ENCODE assay signal across 1 cellular context in the genomic region with DNA sequence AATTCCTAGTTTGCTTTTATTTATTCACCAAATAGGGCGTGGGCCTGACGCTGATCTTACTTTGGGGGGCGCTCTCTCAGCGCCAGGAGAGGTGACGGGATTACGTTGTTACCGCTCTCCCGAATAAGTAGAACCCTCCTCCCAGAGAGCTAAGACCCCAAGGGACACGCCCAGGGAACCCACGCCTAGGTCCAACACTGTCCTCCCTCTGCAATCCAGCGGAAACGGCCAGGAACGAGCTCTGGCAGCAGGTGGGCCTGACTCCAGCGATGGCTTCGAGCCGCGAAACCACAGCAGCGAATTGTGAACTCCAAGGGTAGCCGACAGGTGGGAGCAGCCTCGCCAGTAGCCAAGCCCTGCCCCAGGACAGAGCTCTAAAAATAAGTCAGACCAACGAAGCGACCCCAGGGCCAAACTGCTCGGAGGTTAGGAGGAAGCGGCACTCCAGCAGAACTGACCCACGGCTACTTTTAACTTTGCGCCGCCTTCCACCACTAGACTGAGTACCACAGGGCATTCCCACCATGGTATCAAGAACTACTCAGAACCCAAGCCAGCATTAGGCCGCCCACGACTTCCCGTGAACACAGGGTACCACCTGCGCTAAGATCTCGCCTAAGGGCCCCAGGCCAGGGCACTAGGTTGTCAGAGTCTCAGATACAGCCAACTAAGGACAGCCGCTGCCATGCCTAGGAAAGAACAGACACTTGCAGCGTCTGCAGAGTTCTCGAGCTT.
A peak's percentile ranks its signal among the peaks of the same experiment; 100 is the strongest.
TF ChIP-seq lines count a peak whose summit lies in the region.

No MANE protein-coding gene starts in this region.

TF ChIP-seq in K562, 482 proteins besides CTCF, POLR2A, EP300 and RAD21 (continued from another document and continues in another):
- TF ChIP-seq, protein P1, sequence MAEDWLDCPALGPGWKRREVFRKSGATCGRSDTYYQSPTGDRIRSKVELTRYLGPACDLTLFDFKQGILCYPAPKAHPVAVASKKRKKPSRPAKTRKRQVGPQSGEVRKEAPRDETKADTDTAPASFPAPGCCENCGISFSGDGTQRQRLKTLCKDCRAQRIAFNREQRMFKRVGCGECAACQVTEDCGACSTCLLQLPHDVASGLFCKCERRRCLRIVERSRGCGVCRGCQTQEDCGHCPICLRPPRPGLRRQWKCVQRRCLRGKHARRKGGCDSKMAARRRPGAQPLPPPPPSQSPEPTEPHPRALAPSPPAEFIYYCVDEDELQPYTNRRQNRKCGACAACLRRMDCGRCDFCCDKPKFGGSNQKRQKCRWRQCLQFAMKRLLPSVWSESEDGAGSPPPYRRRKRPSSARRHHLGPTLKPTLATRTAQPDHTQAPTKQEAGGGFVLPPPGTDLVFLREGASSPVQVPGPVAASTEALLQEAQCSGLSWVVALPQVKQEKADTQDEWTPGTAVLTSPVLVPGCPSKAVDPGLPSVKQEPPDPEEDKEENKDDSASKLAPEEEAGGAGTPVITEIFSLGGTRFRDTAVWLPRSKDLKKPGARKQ (CRISPR knock-in tag; IDR thresholded peaks at IDR 0.05) = no peak
- no peak for TF ChIP-seq SUPT5H (IDR thresholded peaks at IDR 0.05)
- TF ChIP-seq, protein P2, sequence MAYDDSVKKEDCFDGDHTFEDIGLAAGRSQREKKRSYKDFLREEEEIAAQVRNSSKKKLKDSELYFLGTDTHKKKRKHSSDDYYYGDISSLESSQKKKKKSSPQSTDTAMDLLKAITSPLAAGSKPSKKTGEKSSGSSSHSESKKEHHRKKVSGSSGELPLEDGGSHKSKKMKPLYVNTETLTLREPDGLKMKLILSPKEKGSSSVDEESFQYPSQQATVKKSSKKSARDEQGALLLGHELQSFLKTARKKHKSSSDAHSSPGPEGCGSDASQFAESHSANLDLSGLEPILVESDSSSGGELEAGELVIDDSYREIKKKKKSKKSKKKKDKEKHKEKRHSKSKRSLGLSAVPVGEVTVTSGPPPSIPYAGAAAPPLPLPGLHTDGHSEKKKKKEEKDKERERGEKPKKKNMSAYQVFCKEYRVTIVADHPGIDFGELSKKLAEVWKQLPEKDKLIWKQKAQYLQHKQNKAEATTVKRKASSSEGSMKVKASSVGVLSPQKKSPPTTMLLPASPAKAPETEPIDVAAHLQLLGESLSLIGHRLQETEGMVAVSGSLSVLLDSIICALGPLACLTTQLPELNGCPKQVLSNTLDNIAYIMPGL (CRISPR knock-in tag; IDR thresholded peaks at IDR 0.05) = peak; percentile 36; the same call in 1 of the 2 replicates
- TF ChIP-seq ZNF551 (CRISPR knock-in tag; IDR thresholded peaks at IDR 0.05) = no peak
- TF ChIP-seq, protein P3, sequence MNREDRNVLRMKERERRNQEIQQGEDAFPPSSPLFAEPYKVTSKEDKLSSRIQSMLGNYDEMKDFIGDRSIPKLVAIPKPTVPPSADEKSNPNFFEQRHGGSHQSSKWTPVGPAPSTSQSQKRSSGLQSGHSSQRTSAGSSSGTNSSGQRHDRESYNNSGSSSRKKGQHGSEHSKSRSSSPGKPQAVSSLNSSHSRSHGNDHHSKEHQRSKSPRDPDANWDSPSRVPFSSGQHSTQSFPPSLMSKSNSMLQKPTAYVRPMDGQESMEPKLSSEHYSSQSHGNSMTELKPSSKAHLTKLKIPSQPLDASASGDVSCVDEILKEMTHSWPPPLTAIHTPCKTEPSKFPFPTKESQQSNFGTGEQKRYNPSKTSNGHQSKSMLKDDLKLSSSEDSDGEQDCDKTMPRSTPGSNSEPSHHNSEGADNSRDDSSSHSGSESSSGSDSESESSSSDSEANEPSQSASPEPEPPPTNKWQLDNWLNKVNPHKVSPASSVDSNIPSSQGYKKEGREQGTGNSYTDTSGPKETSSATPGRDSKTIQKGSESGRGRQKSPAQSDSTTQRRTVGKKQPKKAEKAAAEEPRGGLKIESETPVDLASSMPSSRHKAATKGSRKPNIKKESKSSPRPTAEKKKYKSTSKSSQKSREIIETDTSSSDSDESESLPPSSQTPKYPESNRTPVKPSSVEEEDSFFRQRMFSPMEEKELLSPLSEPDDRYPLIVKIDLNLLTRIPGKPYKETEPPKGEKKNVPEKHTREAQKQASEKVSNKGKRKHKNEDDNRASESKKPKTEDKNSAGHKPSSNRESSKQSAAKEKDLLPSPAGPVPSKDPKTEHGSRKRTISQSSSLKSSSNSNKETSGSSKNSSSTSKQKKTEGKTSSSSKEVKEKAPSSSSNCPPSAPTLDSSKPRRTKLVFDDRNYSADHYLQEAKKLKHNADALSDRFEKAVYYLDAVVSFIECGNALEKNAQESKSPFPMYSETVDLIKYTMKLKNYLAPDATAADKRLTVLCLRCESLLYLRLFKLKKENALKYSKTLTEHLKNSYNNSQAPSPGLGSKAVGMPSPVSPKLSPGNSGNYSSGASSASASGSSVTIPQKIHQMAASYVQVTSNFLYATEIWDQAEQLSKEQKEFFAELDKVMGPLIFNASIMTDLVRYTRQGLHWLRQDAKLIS (CRISPR knock-in tag; IDR thresholded peaks at IDR 0.05) = no peak; the same call in 1 of the 2 replicates
- TF ChIP-seq ELF2 (CRISPR knock-in tag; IDR thresholded peaks at IDR 0.05) = peak; percentile 70; the same call in 1 of the 2 replicates
- TF ChIP-seq L3MBTL2 (IDR thresholded peaks at IDR 0.05) = peak; percentile 49; the same call in 1 of the 2 replicates
- TF ChIP-seq CXXC5 (CRISPR knock-in tag; IDR thresholded peaks at IDR 0.05) = no peak
- TF ChIP-seq CEBPG (CRISPR knock-in tag; IDR thresholded peaks at IDR 0.05) = no peak; the same call in 1 of the 2 replicates
- TF ChIP-seq CEBPG (tag; conservative IDR thresholded peaks at IDR 0.05 in 1 of 2, IDR thresholded peaks at IDR 0.05 in 1 of 2) = no peak
- no peak for TF ChIP-seq CBFA2T2 (conservative IDR thresholded peaks at IDR 0.05)
- peak; percentile 5 for TF ChIP-seq TBP (optimal IDR thresholded peaks at IDR 0.05; ENCODE audit: low read depth, low read length)
- TF ChIP-seq, protein P4, sequence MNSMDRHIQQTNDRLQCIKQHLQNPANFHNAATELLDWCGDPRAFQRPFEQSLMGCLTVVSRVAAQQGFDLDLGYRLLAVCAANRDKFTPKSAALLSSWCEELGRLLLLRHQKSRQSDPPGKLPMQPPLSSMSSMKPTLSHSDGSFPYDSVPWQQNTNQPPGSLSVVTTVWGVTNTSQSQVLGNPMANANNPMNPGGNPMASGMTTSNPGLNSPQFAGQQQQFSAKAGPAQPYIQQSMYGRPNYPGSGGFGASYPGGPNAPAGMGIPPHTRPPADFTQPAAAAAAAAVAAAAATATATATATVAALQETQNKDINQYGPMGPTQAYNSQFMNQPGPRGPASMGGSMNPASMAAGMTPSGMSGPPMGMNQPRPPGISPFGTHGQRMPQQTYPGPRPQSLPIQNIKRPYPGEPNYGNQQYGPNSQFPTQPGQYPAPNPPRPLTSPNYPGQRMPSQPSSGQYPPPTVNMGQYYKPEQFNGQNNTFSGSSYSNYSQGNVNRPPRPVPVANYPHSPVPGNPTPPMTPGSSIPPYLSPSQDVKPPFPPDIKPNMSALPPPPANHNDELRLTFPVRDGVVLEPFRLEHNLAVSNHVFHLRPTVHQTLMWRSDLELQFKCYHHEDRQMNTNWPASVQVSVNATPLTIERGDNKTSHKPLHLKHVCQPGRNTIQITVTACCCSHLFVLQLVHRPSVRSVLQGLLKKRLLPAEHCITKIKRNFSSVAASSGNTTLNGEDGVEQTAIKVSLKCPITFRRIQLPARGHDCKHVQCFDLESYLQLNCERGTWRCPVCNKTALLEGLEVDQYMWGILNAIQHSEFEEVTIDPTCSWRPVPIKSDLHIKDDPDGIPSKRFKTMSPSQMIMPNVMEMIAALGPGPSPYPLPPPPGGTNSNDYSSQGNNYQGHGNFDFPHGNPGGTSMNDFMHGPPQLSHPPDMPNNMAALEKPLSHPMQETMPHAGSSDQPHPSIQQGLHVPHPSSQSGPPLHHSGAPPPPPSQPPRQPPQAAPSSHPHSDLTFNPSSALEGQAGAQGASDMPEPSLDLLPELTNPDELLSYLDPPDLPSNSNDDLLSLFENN (IDR thresholded peaks at IDR 0.05; ENCODE audit: low read depth in 2 of 2, low read length in 2 of 2) = peak in 1 of 2 experiments; percentile 10; a peak in 1 of 4 replicates
- TF ChIP-seq, protein P5, sequence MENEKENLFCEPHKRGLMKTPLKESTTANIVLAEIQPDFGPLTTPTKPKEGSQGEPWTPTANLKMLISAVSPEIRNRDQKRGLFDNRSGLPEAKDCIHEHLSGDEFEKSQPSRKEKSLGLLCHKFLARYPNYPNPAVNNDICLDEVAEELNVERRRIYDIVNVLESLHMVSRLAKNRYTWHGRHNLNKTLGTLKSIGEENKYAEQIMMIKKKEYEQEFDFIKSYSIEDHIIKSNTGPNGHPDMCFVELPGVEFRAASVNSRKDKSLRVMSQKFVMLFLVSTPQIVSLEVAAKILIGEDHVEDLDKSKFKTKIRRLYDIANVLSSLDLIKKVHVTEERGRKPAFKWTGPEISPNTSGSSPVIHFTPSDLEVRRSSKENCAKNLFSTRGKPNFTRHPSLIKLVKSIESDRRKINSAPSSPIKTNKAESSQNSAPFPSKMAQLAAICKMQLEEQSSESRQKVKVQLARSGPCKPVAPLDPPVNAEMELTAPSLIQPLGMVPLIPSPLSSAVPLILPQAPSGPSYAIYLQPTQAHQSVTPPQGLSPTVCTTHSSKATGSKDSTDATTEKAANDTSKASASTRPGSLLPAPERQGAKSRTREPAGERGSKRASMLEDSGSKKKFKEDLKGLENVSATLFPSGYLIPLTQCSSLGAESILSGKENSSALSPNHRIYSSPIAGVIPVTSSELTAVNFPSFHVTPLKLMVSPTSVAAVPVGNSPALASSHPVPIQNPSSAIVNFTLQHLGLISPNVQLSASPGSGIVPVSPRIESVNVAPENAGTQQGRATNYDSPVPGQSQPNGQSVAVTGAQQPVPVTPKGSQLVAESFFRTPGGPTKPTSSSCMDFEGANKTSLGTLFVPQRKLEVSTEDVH (IDR thresholded peaks at IDR 0.05; ENCODE audit: low read depth, partially characterized antibody) = no peak
- TF ChIP-seq, protein P6, sequence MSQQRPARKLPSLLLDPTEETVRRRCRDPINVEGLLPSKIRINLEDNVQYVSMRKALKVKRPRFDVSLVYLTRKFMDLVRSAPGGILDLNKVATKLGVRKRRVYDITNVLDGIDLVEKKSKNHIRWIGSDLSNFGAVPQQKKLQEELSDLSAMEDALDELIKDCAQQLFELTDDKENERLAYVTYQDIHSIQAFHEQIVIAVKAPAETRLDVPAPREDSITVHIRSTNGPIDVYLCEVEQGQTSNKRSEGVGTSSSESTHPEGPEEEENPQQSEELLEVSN (IDR thresholded peaks at IDR 0.05; ENCODE audit: borderline replicate concordance in 1 of 2, extremely low read depth in 1 of 2, insufficient read depth in 1 of 2, insufficient read length in 1 of 2, low read depth in 1 of 2, low read length in 1 of 2, poor library complexity in 1 of 2, severe bottlenecking in 1 of 2) = peak; percentile 61
- no peak for TF ChIP-seq ZNF785 (CRISPR knock-in tag; IDR thresholded peaks at IDR 0.05)
- TF ChIP-seq ZC3H4 (CRISPR knock-in tag; IDR thresholded peaks at IDR 0.05; ENCODE audit: borderline replicate concordance) = no peak
- no peak for TF ChIP-seq FOXM1 (IDR thresholded peaks at IDR 0.05; ENCODE audit: low read depth)
- TF ChIP-seq FOXM1 (CRISPR knock-in tag; IDR thresholded peaks at IDR 0.05; ENCODE audit: low read depth) = 0 out of 2 replicates have a peak, but pooled peaks have one; percentile 42
- TF ChIP-seq, protein P7, sequence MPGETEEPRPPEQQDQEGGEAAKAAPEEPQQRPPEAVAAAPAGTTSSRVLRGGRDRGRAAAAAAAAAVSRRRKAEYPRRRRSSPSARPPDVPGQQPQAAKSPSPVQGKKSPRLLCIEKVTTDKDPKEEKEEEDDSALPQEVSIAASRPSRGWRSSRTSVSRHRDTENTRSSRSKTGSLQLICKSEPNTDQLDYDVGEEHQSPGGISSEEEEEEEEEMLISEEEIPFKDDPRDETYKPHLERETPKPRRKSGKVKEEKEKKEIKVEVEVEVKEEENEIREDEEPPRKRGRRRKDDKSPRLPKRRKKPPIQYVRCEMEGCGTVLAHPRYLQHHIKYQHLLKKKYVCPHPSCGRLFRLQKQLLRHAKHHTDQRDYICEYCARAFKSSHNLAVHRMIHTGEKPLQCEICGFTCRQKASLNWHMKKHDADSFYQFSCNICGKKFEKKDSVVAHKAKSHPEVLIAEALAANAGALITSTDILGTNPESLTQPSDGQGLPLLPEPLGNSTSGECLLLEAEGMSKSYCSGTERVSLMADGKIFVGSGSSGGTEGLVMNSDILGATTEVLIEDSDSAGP (CRISPR knock-in tag; IDR thresholded peaks at IDR 0.05) = peak; percentile 49; the same call in 1 of the 2 replicates
- no peak for TF ChIP-seq ZKSCAN8 (CRISPR knock-in tag; IDR thresholded peaks at IDR 0.05)
- peak; percentile 39; the same call in 1 of the 2 replicates for TF ChIP-seq XRCC5 (IDR thresholded peaks at IDR 0.05; ENCODE audit: low read depth, low read length)
- TF ChIP-seq SP1 (CRISPR knock-in tag; IDR thresholded peaks at IDR 0.05) = peak; percentile 40
- TF ChIP-seq CCNT2 (IDR thresholded peaks at IDR 0.05; ENCODE audit: borderline replicate concordance, extremely low read depth, insufficient read length, low read depth, low read length) = no peak
- no peak for TF ChIP-seq ASH1L (IDR thresholded peaks at IDR 0.05; ENCODE audit: borderline replicate concordance, low read depth, partially characterized antibody)
- no peak for TF ChIP-seq BCOR (IDR thresholded peaks at IDR 0.05)
- peak; percentile 20; the same call in 1 of the 2 replicates for TF ChIP-seq SMARCE1 (IDR thresholded peaks at IDR 0.05)
- TF ChIP-seq CHD4 (IDR thresholded peaks at IDR 0.05; ENCODE audit: insufficient read depth, insufficient replicate concordance, low read depth, low read length, poor library complexity, severe bottlenecking) = no peak
- peak; percentile 38; the same call in 1 of the 2 replicates for TF ChIP-seq SMARCC2 (IDR thresholded peaks at IDR 0.05; ENCODE audit: low read depth)
- TF ChIP-seq ZNF436 (CRISPR knock-in tag; IDR thresholded peaks at IDR 0.05) = no peak
- no peak for TF ChIP-seq PTTG1 (tag; IDR thresholded peaks at IDR 0.05; ENCODE audit: low read depth)
- TF ChIP-seq ZNF232 (CRISPR knock-in tag; IDR thresholded peaks at IDR 0.05) = peak; percentile 69; the same call in 1 of the 2 replicates
- peak; percentile 8 for TF ChIP-seq HMGN3 (IDR thresholded peaks at IDR 0.05; ENCODE audit: borderline replicate concordance, extremely low read depth, insufficient read length, low read depth, low read length)
- 0 out of 2 replicates have a peak, but pooled peaks have one; percentile 25 for TF ChIP-seq ETV5 (CRISPR knock-in tag; IDR thresholded peaks at IDR 0.05; ENCODE audit: low read depth)
- no peak for TF ChIP-seq ZNF324 (CRISPR knock-in tag; IDR thresholded peaks at IDR 0.05)
- TF ChIP-seq ZNF184 (CRISPR knock-in tag; IDR thresholded peaks at IDR 0.05) = no peak
- peak; percentile 42 for TF ChIP-seq ZNF12 (CRISPR knock-in tag; IDR thresholded peaks at IDR 0.05)
- 0 out of 4 replicates have a peak, but pooled peaks of 1 of the 2 experiments have one; percentile 3 for TF ChIP-seq NONO (IDR thresholded peaks at IDR 0.05; ENCODE audit: low read depth in 2 of 2, low read length in 1 of 2)
- no peak for TF ChIP-seq DACH1 (IDR thresholded peaks at IDR 0.05; ENCODE audit: partially characterized antibody)
- no peak for TF ChIP-seq PHF8 (IDR thresholded peaks at IDR 0.05; ENCODE audit: borderline replicate concordance, low read length)
- TF ChIP-seq LARP7 (IDR thresholded peaks at IDR 0.05) = no peak
- no peak for TF ChIP-seq SMARCB1 (IDR thresholded peaks at IDR 0.05; ENCODE audit: insufficient read length, low read depth)
